ENCODE assay signal across 2 cellular contexts in the genomic region with DNA sequence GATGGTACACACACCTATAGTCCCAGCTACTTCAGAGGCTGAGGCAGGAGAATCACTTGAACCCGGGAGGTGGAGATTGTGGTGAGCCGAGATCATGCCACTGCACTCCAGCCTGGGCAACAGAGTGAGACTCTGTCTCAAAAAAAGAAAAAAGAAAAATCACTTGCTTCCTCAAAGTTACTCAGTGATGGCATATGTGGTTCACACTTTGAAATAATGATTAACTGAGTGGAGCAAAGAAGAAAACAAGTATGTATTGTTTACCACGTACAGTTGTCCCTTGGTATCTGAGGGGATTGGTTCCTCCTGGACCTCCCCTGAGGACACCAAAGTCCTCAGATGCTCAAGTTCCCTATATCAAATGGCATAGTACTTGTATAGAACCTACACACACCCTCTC.
TF ChIP-seq lines count a peak whose summit lies in the region.

No MANE protein-coding gene starts in this region.

TF ChIP-seq in HEK293, 187 proteins besides CTCF, POLR2A, EP300 and RAD21:
- 0 out of 2 replicates have a peak, but pooled peaks have one; percentile 1 for TF ChIP-seq SCRT1 (tag by site-specific recombination; IDR thresholded peaks at IDR 0.05; ENCODE audit: borderline replicate concordance)

TF ChIP-seq in HepG2, 621 proteins besides CTCF, POLR2A, EP300 and RAD21:
- 0 out of 2 replicates have a peak, but pooled peaks have one; percentile 27 for TF ChIP-seq ZNF121 (CRISPR knock-in tag; IDR thresholded peaks at IDR 0.05)
